In the genomic region with DNA sequence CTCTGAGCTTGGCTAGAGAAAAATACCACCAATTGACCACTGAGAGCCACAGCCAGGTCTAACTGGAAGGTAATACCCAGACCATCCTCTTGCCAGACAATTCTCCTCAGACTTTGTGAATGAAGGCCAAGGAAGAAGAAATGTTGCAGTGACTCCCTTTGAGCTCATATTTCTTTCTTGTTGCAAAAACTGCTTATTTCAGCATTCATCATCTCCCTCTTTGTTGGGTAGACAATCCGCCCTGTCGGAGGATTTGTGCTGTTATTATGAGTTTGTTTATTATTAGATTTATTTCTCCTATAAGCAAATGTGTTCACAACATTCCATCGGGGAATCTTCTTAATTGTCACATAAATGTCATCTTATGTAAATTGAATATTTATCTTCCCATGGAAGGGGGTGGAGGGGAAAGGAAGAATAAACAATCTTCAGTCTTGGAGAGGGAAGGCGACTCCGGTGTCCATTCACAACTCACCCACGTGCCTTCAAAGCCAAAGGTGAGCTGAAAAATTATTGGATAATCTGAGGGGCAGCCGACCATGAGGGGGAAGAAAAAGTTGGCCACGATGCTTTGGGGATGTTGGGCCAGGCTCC, we compare ENCODE assay signal across 8 cellular contexts. TPM values are rescaled to one million over a fixed set of nuclear protein-coding genes. Genes with fewer than 3 reads are reported as not detected.
A peak's percentile ranks its signal among the peaks of the same experiment; 100 is the strongest.
DNase-seq lines count a peak whose midpoint lies in the region; ATAC-seq and TF ChIP-seq lines count a peak whose summit lies in the region.

No MANE protein-coding gene starts in this region.

- peak overlapping the region; percentile 90; the same call in 1 of the 2 replicates for H3K27ac ChIP-seq in ACC112 (ENCODE audit: low read depth, low read length)

- H3K9ac ChIP-seq in mucosa of stomach (ENCODE audit: low read length), result peak overlapping the region; percentile 99

- H3K36me3 ChIP-seq in ACC112 (ENCODE audit: insufficient read depth, low read length) (no peaks in the 10 kb centered on the region), mucosa of stomach (ENCODE audit: control insufficient read depth, insufficient read depth, low read length) (no peaks in the 10 kb centered on the region)

- H3K27me3 ChIP-seq in ACC112 (ENCODE audit: insufficient read depth, low read length), result no peaks in the 10 kb centered on the region
- no peaks in the 10 kb centered on the region for H3K27me3 ChIP-seq in mucosa of stomach (ENCODE audit: control insufficient read depth, insufficient read depth, low read length)

- no peaks in the 10 kb centered on the region for H3K9me3 ChIP-seq in mucosa of stomach (ENCODE audit: control insufficient read depth, low read length)

- DNase-seq in Jurkat, Clone E6-1 (ENCODE audit: low read depth, low spot score), result no peak
- no peak for DNase-seq in cardiac fibroblast (ENCODE audit: low read depth in 2 of 2)
- DNase-seq in activated CD4-positive, CD25-positive, alpha-beta regulatory T cell (lab: John Stamatoyannopoulos, UW), result no peak

- TF ChIP-seq CTCF in cardiac fibroblast (IDR thresholded peaks at IDR 0.05; ENCODE audit: low read depth, low read length), result no peak

- H3K4me1 ChIP-seq in ACC112 (ENCODE audit: control insufficient read depth, insufficient read depth, low read length, unreplicated experiment) (peaks cover 20% of the 10 kb centered on the region), mucosa of stomach (ENCODE audit: control insufficient read depth, insufficient read depth, low read length) (peaks cover 16% of the 10 kb centered on the region)

- ATAC-seq in GM19452 (IDR thresholded peaks at IDR 0.05; ENCODE audit: unreplicated experiment) (no peak), HG02885 (IDR thresholded peaks at IDR 0.05; ENCODE audit: poor library complexity, unreplicated experiment) (no peak), GM21360 (IDR thresholded peaks at IDR 0.05; ENCODE audit: unreplicated experiment) (no peak)

- H3K4me3 ChIP-seq in ACC112 (ENCODE audit: low read depth, low read length), result peak overlapping the region; percentile 97
- H3K4me3 ChIP-seq in Jurkat, Clone E6-1 (ENCODE audit: low read length), result peak overlapping the region; percentile 63
- H3K4me3 ChIP-seq in cardiac fibroblast (replicated peaks in 1 of 2; ENCODE audit: low read depth in 2 of 2, low read length in 2 of 2), result peak overlapping the region; percentile 17 to 91
- H3K4me3 ChIP-seq in mucosa of stomach (ENCODE audit: low read length), result peak overlapping the region; percentile 92

- H2AFZ ChIP-seq in ACC112 (ENCODE audit: low read length, unreplicated experiment), result peak overlapping the region; percentile 89

- peaks cover 16% of the 10 kb centered on the region for H3K79me2 ChIP-seq in ACC112 (ENCODE audit: control insufficient read depth, insufficient read depth, low read length, unreplicated experiment)

RNA-seq across cellular contexts. Expression of a gene that starts 1.8 kb away (rescaled TPM):
- 21.2 TPM for polyA plus RNA-seq in Jurkat, Clone E6-1 (2012; ENCODE audit: insufficient read depth, insufficient read length)
